Comparison of ENCODE assay signal across 8 cellular contexts in the genomic region with DNA sequence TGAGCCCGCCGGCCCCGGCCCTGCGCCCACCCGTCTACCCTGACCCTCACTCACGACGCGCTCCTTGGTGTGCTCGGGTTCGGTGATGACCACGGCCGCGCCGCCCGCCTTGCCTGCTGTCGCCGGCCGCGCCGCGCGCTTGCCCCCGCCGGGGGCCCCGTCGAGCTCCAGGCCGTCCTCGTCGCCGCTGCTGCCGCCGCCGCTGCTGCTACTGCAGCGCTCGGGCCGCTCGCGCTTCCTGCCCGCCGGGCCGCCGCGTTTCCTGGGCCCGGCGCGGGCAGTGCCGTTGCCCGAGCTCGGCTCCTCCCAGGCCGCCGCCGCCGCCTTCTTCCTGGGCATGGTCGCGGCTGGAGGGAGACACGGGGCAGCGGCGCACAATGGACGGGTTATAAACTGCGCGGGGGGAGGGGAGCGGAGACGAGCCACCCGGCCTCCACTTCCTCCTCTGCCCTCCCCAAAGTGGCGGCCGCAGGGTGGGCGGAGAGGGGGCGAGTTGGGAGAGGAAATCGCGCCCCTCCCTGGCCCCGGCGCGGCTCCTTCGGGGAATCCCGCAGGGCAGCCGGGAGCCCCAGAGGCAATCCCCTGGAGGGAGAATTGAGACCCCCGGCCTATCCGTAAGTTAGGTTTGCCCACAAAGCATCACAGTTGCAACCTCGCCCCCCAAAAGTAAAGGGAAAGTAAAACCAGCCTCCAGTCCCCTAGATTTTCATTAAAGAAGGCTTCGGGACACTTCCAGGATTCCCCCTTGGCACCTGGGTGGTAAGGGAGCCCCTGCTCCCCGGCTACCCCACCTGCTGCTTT. TPM values are rescaled to one million over a fixed set of nuclear protein-coding genes. Genes with fewer than 3 reads are reported as not detected.
A peak's percentile ranks its signal among the peaks of the same experiment; 100 is the strongest.
DNase-seq lines count a peak whose midpoint lies in the region; ATAC-seq, FAIRE-seq and TF ChIP-seq lines count a peak whose summit lies in the region.

No MANE protein-coding gene starts in this region.

- ATAC-seq in HG02852 (IDR thresholded peaks at IDR 0.05; ENCODE audit: unreplicated experiment): peak; percentile 39

- DNase-seq in GM12892 (ENCODE audit: insufficient read length) (peak; percentile 53), NCI-H460 (ENCODE audit: extremely low read depth, low read depth) (peak; percentile 32), lung microvascular endothelial cell (ENCODE audit: low read depth in 2 of 2) (peak; percentile 68 to 69), D721Med (ENCODE audit: insufficient read length, low spot score) (no peak)
- DNase-seq in activated CD4-positive, alpha-beta memory T cell treated with anti-CD3 and anti-CD28 coated beads, Interleukin-2, amount 10 ng/mL, durations not matched to agents 7 days and 5 days: peak; percentile 76
- peak; percentile 48 for DNase-seq in effector CD8-positive, alpha-beta T cell (lab: John Stamatoyannopoulos, UW)
- peak; percentile 21 for DNase-seq in stimulated activated CD8-positive, alpha-beta memory T cell treated with anti-CD3 and anti-CD28 coated beads, Interleukin-12 subunit alpha, Interleukin-12 subunit beta, amount 100 ng/mL, for 1 hour (ENCODE audit: low read depth)

- H3K4me1 Mint-ChIP-seq in activated CD4-positive, alpha-beta memory T cell treated with anti-CD3 and anti-CD28 coated beads, Interleukin-2, amount 10 ng/mL, durations not matched to agents 7 days and 5 days: peaks cover 62% of the 10 kb centered on the region

- no peaks in the 10 kb centered on the region for H3K9me3 Mint-ChIP-seq in activated CD4-positive, alpha-beta memory T cell treated with anti-CD3 and anti-CD28 coated beads, Interleukin-2, amount 10 ng/mL, durations not matched to agents 7 days and 5 days

- CTCF ChIA-PET in activated CD4-positive, alpha-beta memory T cell treated with anti-CD3 and anti-CD28 coated beads, Interleukin-2, amount 10 ng/mL, durations not matched to agents 7 days and 5 days (lab: Charles Lee): interaction anchor here (1.0 to 1.4 kb wide), 3 partner anchors 20 to 1513 kb away, joined by 3 to 6 read pairs (median 4); no protein-coding TSS in a partner anchor

- peak overlapping the region; percentile 96 for H3K4me3 Mint-ChIP-seq in activated CD4-positive, alpha-beta memory T cell treated with anti-CD3 and anti-CD28 coated beads, Interleukin-2, amount 10 ng/mL, durations not matched to agents 7 days and 5 days

- TF ChIP-seq POLR2A in GM12892 (IDR thresholded peaks at IDR 0.05; ENCODE audit: low read depth, low read length): peak; percentile 52; the same call in 1 of the 2 replicates

- POLR2A ChIA-PET in activated CD4-positive, alpha-beta memory T cell treated with anti-CD3 and anti-CD28 coated beads, Interleukin-2, amount 10 ng/mL, durations not matched to agents 7 days and 5 days (lab: Charles Lee): interaction anchor here (1.0 to 1.4 kb wide), 5 partner anchors 9 to 534 kb away, joined by 3 to 4 read pairs (median 3); no protein-coding TSS in a partner anchor

- no peaks in the 10 kb centered on the region for H3K27me3 Mint-ChIP-seq in activated CD4-positive, alpha-beta memory T cell treated with anti-CD3 and anti-CD28 coated beads, Interleukin-2, amount 10 ng/mL, durations not matched to agents 7 days and 5 days

- H3K36me3 Mint-ChIP-seq in activated CD4-positive, alpha-beta memory T cell treated with anti-CD3 and anti-CD28 coated beads, Interleukin-2, amount 10 ng/mL, durations not matched to agents 7 days and 5 days (ENCODE audit: low read depth): peaks cover 47% of the 10 kb centered on the region

- peak overlapping the region; percentile 98 for H3K27ac Mint-ChIP-seq in activated CD4-positive, alpha-beta memory T cell treated with anti-CD3 and anti-CD28 coated beads, Interleukin-2, amount 10 ng/mL, durations not matched to agents 7 days and 5 days

- FAIRE-seq in GM12892 (lab: Jason Lieb, UNC) (peak; percentile 17), D721Med (lab: Jason Lieb, UNC) (no peak)

- TF ChIP-seq CTCF in D721Med (IDR thresholded peaks at IDR 0.05; ENCODE audit: insufficient read depth, missing control alignments): no peak

RNA-seq across cellular contexts. Expression of gene RCC2, which starts 1.1 kb away (rescaled TPM):
- polyA plus RNA-seq in GM12892 (2012; ENCODE audit: missing spikeins): 57.2 TPM
- 72.6 and 75.0 TPM in 2 replicates for total RNA-seq in NCI-H460 (2014; rRNA removed; shearing (Covaris generic))
- polyA plus RNA-seq in NCI-H460 (2014; cell fraction: nucleus; rRNA removed): 88.2 and 113 TPM in 2 replicates
- 100 to 1,000 TPM; 111 to 114 TPM for total RNA-seq in activated CD4-positive, alpha-beta memory T cell treated with anti-CD3 and anti-CD28 coated beads, Interleukin-2, amount 10 ng/mL, durations not matched to agents 7 days and 5 days
- 54.5 and 80.2 TPM in 2 replicates for total RNA-seq in lung microvascular endothelial cell
